In the genomic region with DNA sequence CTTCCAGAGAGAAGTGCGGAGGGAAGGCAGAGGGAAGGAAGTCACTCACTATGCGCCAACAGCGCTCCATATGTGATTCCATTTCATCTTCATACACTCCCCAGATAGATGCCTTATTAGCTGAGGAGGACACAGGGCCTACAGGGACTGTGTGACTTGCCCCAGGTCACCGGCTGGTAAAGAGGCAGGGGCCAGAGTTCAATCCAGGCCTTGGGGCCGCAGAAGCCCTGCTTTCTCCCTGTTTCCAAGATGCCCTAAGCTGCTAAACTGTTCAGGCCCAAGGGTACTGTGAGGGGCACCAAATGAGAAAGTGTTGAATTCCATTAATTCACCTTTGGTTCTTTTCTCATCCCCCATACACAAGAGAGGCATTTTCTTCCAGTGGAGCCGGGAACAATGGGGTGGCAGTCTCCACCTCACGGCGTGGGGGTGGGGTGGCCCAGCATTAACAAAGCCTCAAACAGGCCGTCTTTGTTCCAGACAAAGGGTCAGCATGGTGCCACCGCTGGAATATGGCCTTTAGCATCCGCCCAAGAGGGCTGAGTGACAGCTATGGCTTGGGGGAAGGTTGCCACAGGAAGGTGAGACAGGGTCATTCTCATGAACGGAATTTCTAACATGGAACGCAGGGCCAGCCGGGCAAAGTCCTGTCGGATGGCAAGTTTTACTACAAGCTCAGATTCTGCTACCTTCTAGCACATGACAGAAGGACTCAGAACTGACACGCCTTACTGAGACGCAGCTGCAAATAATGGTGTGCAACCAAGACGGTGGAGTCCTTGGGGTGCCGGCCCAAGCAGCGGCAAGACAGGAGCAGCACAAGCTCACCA, we compare ENCODE assay signal across 11 cellular contexts.
DNase-seq lines count a peak whose midpoint lies in the region; ATAC-seq and TF ChIP-seq lines count a peak whose summit lies in the region.
"Had no signal": no experiment of that assay in that cellular context is flagged by ENCODE, and none has a peak within 500 bp of the region (broad histone marks: within the 10 kb centered on the region; RNA-seq: fewer than 3 reads in every experiment).

No MANE protein-coding gene starts in this region.

- H4K8ac ChIP-seq in H9 (replicated peaks; ENCODE audit: insufficient read length, low read depth, low read length) (no peak overlapping the region), trophoblast cell (ENCODE audit: low read depth, low read length) (no peak overlapping the region)

- H2BK20ac ChIP-seq in H9 (ENCODE audit: low read depth, low read length, poor library complexity, severe bottlenecking) = no peak overlapping the region

- ATAC-seq in HG03280 (IDR thresholded peaks at IDR 0.05; ENCODE audit: unreplicated experiment) = no peak

- H3K79me2 ChIP-seq in H9 (ENCODE audit: insufficient read depth, low read length) (no peaks in the 10 kb centered on the region), trophoblast cell (ENCODE audit: control insufficient read depth, insufficient read depth, low read length, poor library complexity) (no peaks in the 10 kb centered on the region)

- H3K9me3 ChIP-seq in H9 (ENCODE audit: control insufficient read depth, low read depth, low read length) (no peaks in the 10 kb centered on the region), trophoblast cell (ENCODE audit: insufficient read depth, low read depth, low read length) (no peaks in the 10 kb centered on the region), spleen (no peaks in the 10 kb centered on the region)
- H3K9me3 ChIP-seq: SK-N-SH had no signal

- no peak overlapping the region for H2BK5ac ChIP-seq in H9 (ENCODE audit: insufficient read length, low read length)
- H2BK5ac ChIP-seq in trophoblast cell (ENCODE audit: low read depth, low read length, poor library complexity) = no peak overlapping the region

- H3T11ph ChIP-seq in H9 (ENCODE audit: low read length) = no peak overlapping the region

- H3K27me3 ChIP-seq in H9 (ENCODE audit: insufficient read depth, low read length) (no peaks in the 10 kb centered on the region), trophoblast cell (ENCODE audit: insufficient read depth, low read length) (no peaks in the 10 kb centered on the region), spleen (replicated peaks in 1 of 7) (no peaks in the 10 kb centered on the region)

- H3K23me2 ChIP-seq in H9 (ENCODE audit: insufficient read length, low read depth, low read length, poor library complexity, severe bottlenecking) = no peaks in the 10 kb centered on the region

- H3K79me1 ChIP-seq in H9 (ENCODE audit: insufficient read depth, low read depth, low read length, poor library complexity, severe bottlenecking) (no peaks in the 10 kb centered on the region), trophoblast cell (ENCODE audit: low read length) (peaks cover 6% of the 10 kb centered on the region)

- H3K4me1 Mint-ChIP-seq in H9 = peaks cover 41 to 47% of the 10 kb centered on the region in 2 experiments

- no peak overlapping the region for H3K23ac ChIP-seq in H9 (ENCODE audit: insufficient read length, low read depth, low read length)
- H3K23ac ChIP-seq in trophoblast cell (ENCODE audit: low read length) = no peak overlapping the region

- TF ChIP-seq CTCF in H9 (conservative IDR thresholded peaks at IDR 0.05) = no peak
- TF ChIP-seq CTCF in VCaP (conservative IDR thresholded peaks at IDR 0.05) = no peak
- TF ChIP-seq CTCF in spleen (IDR thresholded peaks at IDR 0.05 in 8 of 11, conservative IDR thresholded peaks at IDR 0.05 in 3 of 11) = no peak

- H3K4ac ChIP-seq in H9 (ENCODE audit: low read depth, low read length) (no peak overlapping the region), trophoblast cell (ENCODE audit: low read depth, low read length) (no peak overlapping the region)

- H4K5ac ChIP-seq in H9 (ENCODE audit: insufficient read length, low read depth, low read length) = no peak overlapping the region

- H3K4me1 ChIP-seq in H9 (ENCODE audit: insufficient read depth, low read length) = peaks cover 15% of the 10 kb centered on the region; the same call in 1 of the 2 replicates
- H3K4me1 ChIP-seq in trophoblast cell (ENCODE audit: control insufficient read depth in 1 of 2, insufficient read depth in 2 of 2, low read length in 2 of 2) = peaks cover 16 to 20% of the 10 kb centered on the region in 2 experiments
- H3K4me1 ChIP-seq in spleen = peaks cover 0 to 13% (median 3%) of the 10 kb centered on the region in 6 donors

- DNase-seq in H9 = peak; percentile 87
- DNase-seq in iPS DF 4.7 (ENCODE audit: extremely low read depth, low spot score) = peak; percentile 82
- DNase-seq in trophoblast cell = no peak
- no peak for DNase-seq in spleen
- no peak for DNase-seq in cerebellar cortex (ENCODE audit: low spot score)
- no peak for DNase-seq in stimulated activated CD4-positive, alpha-beta T cell treated with anti-CD3 and anti-CD28 coated beads, Interleukin-1b, Interleukin-23, amount 100 ng/mL, for 48 hours

- H3K56ac ChIP-seq in H9 (ENCODE audit: insufficient read length, low read depth, low read length) = no peak overlapping the region

- no peak overlapping the region for H2AK5ac ChIP-seq in H9 (ENCODE audit: insufficient read length, low read length)
- H2AK5ac ChIP-seq in trophoblast cell (ENCODE audit: low read length) = no peak overlapping the region

- H3K27ac Mint-ChIP-seq in H9 = peak overlapping the region; percentile 70 to 94 (median 91)
- H3K27ac Mint-ChIP-seq: activated naive CD8-positive, alpha-beta T cell; CD4-positive, CD25-positive, alpha-beta regulatory T cell had no signal

- H3K4me3 Mint-ChIP-seq in H9 = peak overlapping the region; percentile 41 to 51; a peak in 4 of 5 replicates
- H3K4me3 Mint-ChIP-seq: activated naive CD8-positive, alpha-beta T cell had no signal

- no CpG with 5 or more reads among the region's 20 CpGs for WGBS in H9 (ENCODE audit: extremely low coverage, insufficient read length, low lambda C conversion rate)
- no CpG with 5 or more reads among the region's 20 CpGs for WGBS in trophoblast cell (ENCODE audit: extremely low coverage, insufficient coverage, insufficient read length)
- 86 to 95% (median 92%) methylated on average over 19 to 20 of the region's 20 CpGs for WGBS in spleen, 5 donors

- TF ChIP-seq POLR2A in spleen (IDR thresholded peaks at IDR 0.05) = no peak

- H3K36me3 ChIP-seq in trophoblast cell (ENCODE audit: control insufficient read depth in 1 of 2, insufficient read depth in 2 of 2, low read length in 2 of 2) (peaks cover 0 to 4% of the 10 kb centered on the region in 2 experiments), spleen (peaks cover 0 to 48% (median 0%) of the 10 kb centered on the region in 6 donors)

- H2BK120ac ChIP-seq in H9 (ENCODE audit: low read depth, low read length, poor library complexity, severe bottlenecking) (no peak overlapping the region), trophoblast cell (ENCODE audit: insufficient read depth, low read length, poor library complexity) (no peak overlapping the region)

- H3K18ac ChIP-seq in H9 (ENCODE audit: insufficient read length, low read depth, low read length) = peak overlapping the region; percentile 10
- no peak overlapping the region for H3K18ac ChIP-seq in trophoblast cell (ENCODE audit: low read length)

- H3K4me2 ChIP-seq in H9 (ENCODE audit: insufficient read depth, insufficient read length, low read length) = peak overlapping the region; percentile 11
- H3K4me2 ChIP-seq in trophoblast cell (ENCODE audit: low read length) = no peak overlapping the region
- H3K4me2 ChIP-seq: SK-N-SH had no signal

- H3K9me3 Mint-ChIP-seq in H9 = no peaks in the 10 kb centered on the region
- H3K9me3 Mint-ChIP-seq: CD4-positive, CD25-positive, alpha-beta regulatory T cell had no signal

- H4K12ac ChIP-seq in trophoblast cell (ENCODE audit: low read depth, low read length) = peak overlapping the region; percentile 6

- no peaks in the 10 kb centered on the region for H4K20me1 ChIP-seq in H9 (ENCODE audit: control insufficient read depth, insufficient read depth, insufficient read length)

- H3K9ac ChIP-seq in H9 (ENCODE audit: extremely low read depth, insufficient read length, low read length) (no peak overlapping the region), trophoblast cell (ENCODE audit: low read length) (no peak overlapping the region)
- H3K9ac ChIP-seq: SK-N-SH had no signal

- H3K14ac ChIP-seq in H9 (ENCODE audit: insufficient read depth, low read length) (peak overlapping the region; percentile 40; the same call in 1 of the 2 replicates), trophoblast cell (ENCODE audit: low read length) (peak overlapping the region; percentile 25)

- intact Hi-C loops in spleen (cut with DNase I; ENCODE audit: low total_unique reads) = loop anchor here (10.0 kb wide), 1 partner anchor 146 kb away; a partner anchor contains a TSS

- H4K91ac ChIP-seq in H9 (ENCODE audit: insufficient read length, low read depth, low read length) (no peak overlapping the region), trophoblast cell (ENCODE audit: low read depth, low read length) (no peak overlapping the region)

- H3K4me3 ChIP-seq in trophoblast cell (ENCODE audit: low read depth, low read length) (no peak overlapping the region), spleen (no peak overlapping the region)

- H2AFZ ChIP-seq in H9 (ENCODE audit: low read length) (no peak overlapping the region), trophoblast cell (ENCODE audit: insufficient read depth, low read length, poor library complexity) (no peak overlapping the region)

- peaks cover 2% of the 10 kb centered on the region; the same call in 1 of the 2 replicates for H3K27me3 Mint-ChIP-seq in H9 (ENCODE audit: low read depth)
- H3K27me3 Mint-ChIP-seq: activated naive CD8-positive, alpha-beta T cell; CD4-positive, CD25-positive, alpha-beta regulatory T cell had no signal

- no peak overlapping the region for H3K27ac ChIP-seq in H9 (ENCODE audit: insufficient read length, low read depth, low read length)
- H3K27ac ChIP-seq in VCaP = peak overlapping the region; percentile 43
- H3K27ac ChIP-seq in trophoblast cell (ENCODE audit: low read depth, low read length) = no peak overlapping the region
- H3K27ac ChIP-seq in spleen = no peak overlapping the region

- H3K36me3 Mint-ChIP-seq in H9 (ENCODE audit: insufficient read depth in 1 of 3, low read depth in 3 of 3) = no peaks in the 10 kb centered on the region; a peak in 1 of 7 replicates

- H2BK12ac ChIP-seq in H9 (ENCODE audit: insufficient read length, low read depth, low read length) = no peak overlapping the region
- H2BK12ac ChIP-seq in trophoblast cell (ENCODE audit: low read length) = peak overlapping the region; percentile 17

- H2BK15ac ChIP-seq in H9 (ENCODE audit: low read depth, low read length) = no peak overlapping the region

Comparison
In these comparisons a context has a peak if more than half of its experiments do, and no peak if none do; other contexts are left out.
1. DNase-seq: peak in H9 (single experiment) and iPS DF 4.7 (single experiment); none in trophoblast cell (0 of 2), spleen (single experiment), cerebellar cortex (single experiment) and stimulated activated CD4-positive, alpha-beta T cell treated with anti-CD3 and anti-CD28 coated beads, Interleukin-1b, Interleukin-23, amount 100 ng/mL, for 48 hours (single experiment).